In the genomic region with DNA sequence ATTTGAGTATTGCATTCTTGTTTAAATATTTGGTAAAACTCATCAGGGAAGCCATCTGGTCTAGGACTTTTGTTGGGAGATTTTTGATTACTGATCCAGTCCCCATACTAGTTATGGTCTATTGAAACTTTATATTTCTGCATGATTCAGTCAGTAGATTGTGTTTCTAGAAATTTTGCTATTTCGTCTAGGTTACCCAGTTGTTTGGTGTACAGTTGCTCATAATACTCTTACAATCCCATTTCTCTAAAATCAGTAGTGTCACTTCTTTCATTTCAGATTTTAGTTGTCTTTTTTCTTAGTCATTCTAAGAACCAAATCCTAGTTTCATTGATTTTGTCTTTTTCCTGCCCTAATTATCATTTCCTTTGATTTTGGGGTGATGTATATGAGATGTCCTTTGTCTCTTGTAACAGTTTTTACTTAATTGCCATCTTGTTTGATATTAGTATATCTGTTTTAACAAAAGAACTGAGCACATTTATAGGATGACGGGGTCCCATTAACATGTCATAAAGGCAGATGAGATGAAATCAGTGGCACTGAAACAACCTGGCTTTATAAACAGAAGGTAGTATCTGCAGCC, we compare ENCODE assay signal across 21 cellular contexts. TPM values are rescaled to one million over a fixed set of nuclear protein-coding genes. Genes with fewer than 3 reads are reported as not detected.
DNase-seq lines count a peak whose midpoint lies in the region; ATAC-seq, FAIRE-seq and TF ChIP-seq lines count a peak whose summit lies in the region.
"Had no signal": no experiment of that assay in that cellular context is flagged by ENCODE, and none has a peak within 500 bp of the region (broad histone marks: within the 10 kb centered on the region; RNA-seq: fewer than 3 reads in every experiment).

No MANE protein-coding gene starts in this region.

- H3K4me1 ChIP-seq in Loucy (ENCODE audit: insufficient read depth, low read length, poor library complexity, severe bottlenecking) (peaks cover 34% of the 10 kb centered on the region), K562 (replicated peaks in 1 of 2; ENCODE audit: control insufficient read depth in 2 of 2, insufficient read depth in 2 of 2, low read length in 2 of 2) (no peaks in the 10 kb centered on the region; a peak in 2 of 5 replicates), thyroid gland (peaks cover 8 to 23% of the 10 kb centered on the region in 2 donors), HAP-1 (peaks cover 8% of the 10 kb centered on the region; the same call in 1 of the 2 replicates), SK-N-SH (ENCODE audit: control insufficient read depth in 1 of 2, insufficient read depth in 2 of 2, low read depth in 1 of 2, low read length in 1 of 2) (no peaks in the 10 kb centered on the region)

- H3K4me1 Mint-ChIP-seq in activated naive CD4-positive, alpha-beta T cell treated with anti-CD3 and anti-CD28 coated beads for 36 hours (ENCODE audit: low read depth): peaks cover 49% of the 10 kb centered on the region
- H3K4me1 Mint-ChIP-seq in progenitor cell of endocrine pancreas (ENCODE audit: low read depth): peaks cover 12% of the 10 kb centered on the region

- H3K9me1 ChIP-seq in K562 (ENCODE audit: control insufficient read depth, insufficient read depth, low read length): no peaks in the 10 kb centered on the region

- no peak for TF ChIP-seq RAD21 in K562 (CRISPR knock-in tag; conservative IDR thresholded peaks at IDR 0.05 in 1 of 2, IDR thresholded peaks at IDR 0.05 in 1 of 2)
- TF ChIP-seq RAD21 in SK-N-SH (IDR thresholded peaks at IDR 0.05; ENCODE audit: low read length): no peak

- H3K9ac ChIP-seq in Loucy (ENCODE audit: low read depth, low read length, poor library complexity, severe bottlenecking) (no peak overlapping the region), K562 (ENCODE audit: insufficient read depth in 1 of 2, low read depth in 2 of 2, low read length in 2 of 2) (no peak overlapping the region), SK-N-SH (no peak overlapping the region)

- DNase-seq in activated naive CD4-positive, alpha-beta T cell treated with anti-CD3 and anti-CD28 coated beads for 36 hours: no peak
- DNase-seq in activated naive CD4-positive, alpha-beta T cell treated with anti-CD3 and anti-CD28 coated beads, Interleukin-2, amount 50 U/mL, for 16 hours: no peak
- no peak for DNase-seq in K562 (ENCODE audit: extremely low read depth in 1 of 4, low spot score in 3 of 4)
- no peak for DNase-seq in progenitor cell of endocrine pancreas (ENCODE audit: low spot score, unreplicated experiment)
- no peak for DNase-seq in thyroid gland
- no peak for DNase-seq in HAP-1 (ENCODE audit: low spot score in 2 of 2)
- no peak for DNase-seq in SK-N-SH
- DNase-seq: activated CD4-positive, alpha-beta T cell treated with anti-CD3 and anti-CD28 coated beads, Interleukin-2, amount 50 U/mL, for 48 hours; C1 segment of cervical spinal cord; H7; NCI-H1092; NCI-H187; NCI-H526; Peyer's patch; spleen; stimulated activated CD4-positive, alpha-beta T cell treated with anti-CD3 and anti-CD28 coated beads, Interleukin-4, amount 100 ng/mL, for 24 hours; stimulated activated naive CD4-positive, alpha-beta T cell treated with Interleukin-2 at 50 U/mL for 16 hours; tibial artery had no signal

- no peaks in the 10 kb centered on the region for H3K27me3 Mint-ChIP-seq in activated naive CD4-positive, alpha-beta T cell treated with anti-CD3 and anti-CD28 coated beads for 36 hours (ENCODE audit: low read depth)
- no peaks in the 10 kb centered on the region for H3K27me3 Mint-ChIP-seq in progenitor cell of endocrine pancreas

- H4K20me1 ChIP-seq in Loucy (ENCODE audit: insufficient read depth, low read length, poor library complexity, severe bottlenecking) (peaks cover 17% of the 10 kb centered on the region), K562 (replicated peaks; ENCODE audit: control insufficient read depth, insufficient read depth, low read length) (no peaks in the 10 kb centered on the region), SK-N-SH (ENCODE audit: insufficient read depth) (peaks cover 12% of the 10 kb centered on the region)

- CTCF ChIA-PET in activated naive CD4-positive, alpha-beta T cell treated with anti-CD3 and anti-CD28 coated beads for 36 hours (lab: Charles Lee): interaction anchor here (0.7 kb wide), 1 partner anchor 378 kb away, joined by 3 read pairs; no protein-coding TSS in a partner anchor
- CTCF ChIA-PET in K562 (lab: Yijun Ruan, JAX; ENCODE audit: low intra/inter-chr PET ratio) (no interaction called here), SK-N-SH (lab: Yijun Ruan, JAX) (no interaction called here)

- no peaks in the 10 kb centered on the region for H3K27me3 ChIP-seq in Loucy (ENCODE audit: insufficient read depth, low read length, poor library complexity, severe bottlenecking)
- H3K27me3 ChIP-seq in K562 (ENCODE audit: control insufficient read depth in 2 of 2, insufficient read depth in 2 of 2, low read length in 2 of 2): no peaks in the 10 kb centered on the region
- no peaks in the 10 kb centered on the region for H3K27me3 ChIP-seq in thyroid gland
- no peaks in the 10 kb centered on the region for H3K27me3 ChIP-seq in HAP-1 (ENCODE audit: low read depth)
- no peaks in the 10 kb centered on the region for H3K27me3 ChIP-seq in SK-N-SH (ENCODE audit: insufficient read depth)
- H3K27me3 ChIP-seq: Peyer's patch, spleen, tibial artery had no signal

- no peak for ATAC-seq in K562

- peaks cover 29% of the 10 kb centered on the region for H3K36me3 ChIP-seq in Loucy (ENCODE audit: insufficient read depth, low read length)
- H3K36me3 ChIP-seq in K562 (ENCODE audit: control insufficient read depth, insufficient read depth, low read length): peaks cover 91% of the 10 kb centered on the region
- H3K36me3 ChIP-seq in thyroid gland: peaks cover 4 to 18% of the 10 kb centered on the region in 2 donors
- peaks cover 68% of the 10 kb centered on the region for H3K36me3 ChIP-seq in HAP-1 (replicated peaks)
- peaks cover 70 to 97% of the 10 kb centered on the region in 2 experiments for H3K36me3 ChIP-seq in SK-N-SH (replicated peaks in 1 of 2; ENCODE audit: control insufficient read depth in 1 of 2, insufficient read depth in 2 of 2, low read length in 1 of 2)

- POLR2A ChIA-PET in K562 (lab: Yijun Ruan, JAX) (interaction anchor here (0.6 kb wide), 1 partner anchor 8 kb away, joined by 4 read pairs; no protein-coding TSS in a partner anchor), SK-N-SH (lab: Yijun Ruan, JAX) (no interaction called here)

- no peak for FAIRE-seq in K562 (lab: Jason Lieb, UNC)

- H3K4me3 Mint-ChIP-seq in activated naive CD4-positive, alpha-beta T cell treated with anti-CD3 and anti-CD28 coated beads for 36 hours: no peak overlapping the region
- H3K4me3 Mint-ChIP-seq in progenitor cell of endocrine pancreas (ENCODE audit: low read depth): no peak overlapping the region
- H3K4me3 Mint-ChIP-seq: T-helper 1 cell treated with Interleukin-12 subunit alpha and Interleukin-12 subunit beta and Interleukin-4 antibody, amounts not matched to agents 30 μg/mL and 1 μg/mL, for 36 hours had no signal

- H2AFZ ChIP-seq in Loucy (ENCODE audit: low read length): no peak overlapping the region
- H2AFZ ChIP-seq in K562 (ENCODE audit: low read depth, low read length): no peak overlapping the region
- H2AFZ ChIP-seq in SK-N-SH (ENCODE audit: low read depth): no peak overlapping the region

- no peak for TF ChIP-seq EP300 in K562 (IDR thresholded peaks at IDR 0.05; ENCODE audit: low read length)
- no peak for TF ChIP-seq EP300 in SK-N-SH (IDR thresholded peaks at IDR 0.05; ENCODE audit: borderline replicate concordance in 1 of 2, low read depth in 1 of 2, low read length in 1 of 2)

- H3K4me2 ChIP-seq in Loucy (ENCODE audit: low read depth, low read length, poor library complexity, severe bottlenecking) (peak overlapping the region; percentile 64), K562 (ENCODE audit: insufficient read depth, low read length) (no peak overlapping the region), SK-N-SH (no peak overlapping the region)

- TF ChIP-seq CTCF in Loucy (conservative IDR thresholded peaks at IDR 0.05; ENCODE audit: low read length) (no peak), K562 (IDR thresholded peaks at IDR 0.05 in 2 of 3, conservative IDR thresholded peaks at IDR 0.05 in 1 of 3; ENCODE audit: insufficient read depth in 2 of 3, low read depth in 1 of 3, low read length in 3 of 3) (no peak), progenitor cell of endocrine pancreas (IDR thresholded peaks at IDR 0.05; ENCODE audit: unreplicated experiment) (no peak), thyroid gland (IDR thresholded peaks at IDR 0.05) (no peak), SK-N-SH (IDR thresholded peaks at IDR 0.05) (no peak)

- intact Hi-C loops in activated naive CD4-positive, alpha-beta T cell treated with anti-CD3 and anti-CD28 coated beads for 36 hours (cut with micrococcal nuclease): loop anchor here (1.0 kb wide), 2 partner anchors 8 to 66 kb away; a partner anchor contains a TSS
- intact Hi-C loops in K562 (cut with micrococcal nuclease): no loop called here
- intact Hi-C loops in thyroid gland (cut with DNase I): no loop called here

- 86% methylated on average over 2 of the region's 2 CpGs for WGBS in K562 (ENCODE audit: insufficient coverage, low coverage, missing lambda C conversion rate)
- WGBS in thyroid gland, 2 donors: 94% methylated on average over 2 of the region's 2 CpGs
- 96% methylated on average over 2 of the region's 2 CpGs for WGBS in SK-N-SH (ENCODE audit: low lambda C conversion rate)

- no peaks in the 10 kb centered on the region; the same call in 1 of the 2 replicates for H3K9me3 ChIP-seq in Loucy (ENCODE audit: insufficient read depth, low read depth, low read length)
- H3K9me3 ChIP-seq in K562 (replicated peaks; ENCODE audit: control insufficient read depth, insufficient read depth, low read depth, low read length): no peaks in the 10 kb centered on the region
- no peaks in the 10 kb centered on the region for H3K9me3 ChIP-seq in thyroid gland
- H3K9me3 ChIP-seq in HAP-1: no peaks in the 10 kb centered on the region
- no peaks in the 10 kb centered on the region for H3K9me3 ChIP-seq in SK-N-SH
- H3K9me3 ChIP-seq: Peyer's patch, spleen, tibial artery had no signal

- TSS peak; percentile 0 for BruUV-seq in K562 (replicated peaks; lab: Mats Ljungman, UMichigan)

- H3K4me3 ChIP-seq in Loucy (ENCODE audit: low read length, poor library complexity, severe bottlenecking): no peak overlapping the region
- no peak overlapping the region for H3K4me3 ChIP-seq in K562
- no peak overlapping the region for H3K4me3 ChIP-seq in thyroid gland (replicated peaks in 1 of 3)
- H3K4me3 ChIP-seq in HAP-1: no peak overlapping the region
- H3K4me3 ChIP-seq in SK-N-SH (ENCODE audit: low read depth in 2 of 2, low read length in 1 of 2): no peak overlapping the region
- H3K4me3 ChIP-seq: lung, Peyer's patch, spleen, tibial artery had no signal

- TF ChIP-seq POLR2A in K562 (conservative IDR thresholded peaks at IDR 0.05): no peak
- no peak for TF ChIP-seq POLR2A in thyroid gland (IDR thresholded peaks at IDR 0.05)

- H3K79me2 ChIP-seq in Loucy (ENCODE audit: insufficient read depth, low read length) (peaks cover 58% of the 10 kb centered on the region), K562 (ENCODE audit: control insufficient read depth, insufficient read depth, low read length) (peaks cover 66% of the 10 kb centered on the region), SK-N-SH (ENCODE audit: insufficient read depth) (peaks cover 80% of the 10 kb centered on the region)

- peaks cover 49% of the 10 kb centered on the region for H3K36me3 Mint-ChIP-seq in activated naive CD4-positive, alpha-beta T cell treated with anti-CD3 and anti-CD28 coated beads for 36 hours (ENCODE audit: low read depth)
- peaks cover 43% of the 10 kb centered on the region for H3K36me3 Mint-ChIP-seq in progenitor cell of endocrine pancreas (ENCODE audit: insufficient read depth)

- H3F3A ChIP-seq in Loucy (ENCODE audit: low read depth): no peaks in the 10 kb centered on the region
- H3F3A ChIP-seq in SK-N-SH (replicated peaks; ENCODE audit: insufficient read depth): peaks cover 35% of the 10 kb centered on the region

- no peak overlapping the region for H3K27ac ChIP-seq in K562 (ENCODE audit: extremely low read depth, low read depth, low read length)
- no peak overlapping the region for H3K27ac ChIP-seq in thyroid gland
- no peak overlapping the region for H3K27ac ChIP-seq in SK-N-SH (ENCODE audit: low read depth in 2 of 2, low read length in 1 of 2)
- H3K27ac ChIP-seq: Peyer's patch, spleen, tibial artery had no signal

- peak overlapping the region; percentile 30 for H3K27ac Mint-ChIP-seq in activated naive CD4-positive, alpha-beta T cell treated with anti-CD3 and anti-CD28 coated beads for 36 hours
- H3K27ac Mint-ChIP-seq in progenitor cell of endocrine pancreas: peak overlapping the region; percentile 3
- H3K27ac Mint-ChIP-seq: T-helper 1 cell treated with Interleukin-12 subunit alpha and Interleukin-12 subunit beta and Interleukin-4 antibody, amounts not matched to agents 30 μg/mL and 1 μg/mL, for 36 hours had no signal

- in situ Hi-C loops in K562 (cut with MboI) (no loop called here), HAP-1 (cut with MboI; ENCODE audit: low sequenced_read_pairs) (no loop called here)

- no peaks in the 10 kb centered on the region for H3K9me3 Mint-ChIP-seq in activated naive CD4-positive, alpha-beta T cell treated with anti-CD3 and anti-CD28 coated beads for 36 hours
- no peaks in the 10 kb centered on the region for H3K9me3 Mint-ChIP-seq in progenitor cell of endocrine pancreas (ENCODE audit: low read depth)
- H3K9me3 Mint-ChIP-seq: T-helper 1 cell treated with Interleukin-12 subunit alpha and Interleukin-12 subunit beta and Interleukin-4 antibody, amounts not matched to agents 30 μg/mL and 1 μg/mL, for 36 hours had no signal

- H3K9me2 ChIP-seq in Loucy (replicated peaks; ENCODE audit: low read depth, low read length): no peaks in the 10 kb centered on the region
- no peaks in the 10 kb centered on the region for H3K9me2 ChIP-seq in SK-N-SH

RNA-seq across cellular contexts. Expression of a gene that starts 7.9 kb away (rescaled TPM):
- total RNA-seq in activated naive CD4-positive, alpha-beta T cell treated with anti-CD3 and anti-CD28 coated beads for 36 hours: 100 to 1,000 TPM in 1 of 2 experiments, 10 to 100 TPM in 1; 98.4 to 101 TPM
- total RNA-seq in K562 (2011; cell fraction: chromatin; rRNA removed; ENCODE audit: low replicate concordance): 28.7 and 47.3 TPM in 2 replicates
- total RNA-seq in K562 (2011; cell fraction: nucleolus; rRNA removed): 20.0 and 22.1 TPM in 2 replicates
- total RNA-seq in K562 (2011; cell fraction: nucleoplasm; rRNA removed): 22.9 and 23.3 TPM in 2 replicates
- total RNA-seq in K562 (2014; rRNA removed) (221 and 308 TPM in 2 replicates), K562 (2014; rRNA removed; fragmentation: Illumina TruSeq; extraction: Trizol) (81.2 and 83.4 TPM in 2 replicates), K562 (2015; rRNA removed; fragmentation: Illumina TruSeq; extraction: Trizol) (76.8 and 80.0 TPM in 2 replicates), K562 (2021) (100 and 101 TPM in 2 replicates), progenitor cell of endocrine pancreas (47.2 and 50.4 TPM in 2 replicates), thyroid gland (100 to 1,000 TPM in 2 of 4 donors, 10 to 100 TPM in 2; 76.1 to 211 (median 95.7) TPM)
- polyA plus RNA-seq in K562 (2011; rRNA removed) (70.6 and 93.3 TPM in 2 replicates), K562 (2014; fragmentation: Illumina TruSeq; extraction: Trizol) (48.2 and 82.9 TPM in 2 replicates), K562 (2014; fragmentation: Nextera tagmentation; extraction: Ambion mirVana) (10 to 100 TPM; 12.3 to 14.4 TPM), K562 (2014; rRNA removed) (141 and 180 TPM in 2 replicates), SK-N-SH (2012; rRNA removed) (93.6 and 102 TPM in 2 replicates)
- 72.5 and 84.7 TPM in 2 replicates for polyA plus RNA-seq in K562 (2011; cell fraction: cytosol; rRNA removed)
- 37.3 and 38.5 TPM in 2 replicates for polyA plus RNA-seq in K562 (2011; cell fraction: nucleus; rRNA removed)
- polyA plus RNA-seq in K562 (2012): 38.9 and 109 TPM in 2 replicates
- 82.0 and 88.4 TPM in 2 replicates for polyA minus RNA-seq in K562 (2011; rRNA and poly(A)+ RNA removed)
- 42.1 and 47.6 TPM in 2 replicates for polyA minus RNA-seq in K562 (2011; cell fraction: cytosol; rRNA and poly(A)+ RNA removed)
- polyA minus RNA-seq in K562 (2011; cell fraction: nucleus; rRNA and poly(A)+ RNA removed): 24.0 and 39.0 TPM in 2 replicates
- 101 and 119 TPM in 2 replicates for polyA plus RNA-seq in SK-N-SH (2012; cell fraction: cytosol; rRNA removed)
- 37.8 and 48.8 TPM in 2 replicates for polyA plus RNA-seq in SK-N-SH (2012; cell fraction: nucleus; rRNA removed)
